Comparison of ENCODE assay signal across 1 cellular context in the genomic region with DNA sequence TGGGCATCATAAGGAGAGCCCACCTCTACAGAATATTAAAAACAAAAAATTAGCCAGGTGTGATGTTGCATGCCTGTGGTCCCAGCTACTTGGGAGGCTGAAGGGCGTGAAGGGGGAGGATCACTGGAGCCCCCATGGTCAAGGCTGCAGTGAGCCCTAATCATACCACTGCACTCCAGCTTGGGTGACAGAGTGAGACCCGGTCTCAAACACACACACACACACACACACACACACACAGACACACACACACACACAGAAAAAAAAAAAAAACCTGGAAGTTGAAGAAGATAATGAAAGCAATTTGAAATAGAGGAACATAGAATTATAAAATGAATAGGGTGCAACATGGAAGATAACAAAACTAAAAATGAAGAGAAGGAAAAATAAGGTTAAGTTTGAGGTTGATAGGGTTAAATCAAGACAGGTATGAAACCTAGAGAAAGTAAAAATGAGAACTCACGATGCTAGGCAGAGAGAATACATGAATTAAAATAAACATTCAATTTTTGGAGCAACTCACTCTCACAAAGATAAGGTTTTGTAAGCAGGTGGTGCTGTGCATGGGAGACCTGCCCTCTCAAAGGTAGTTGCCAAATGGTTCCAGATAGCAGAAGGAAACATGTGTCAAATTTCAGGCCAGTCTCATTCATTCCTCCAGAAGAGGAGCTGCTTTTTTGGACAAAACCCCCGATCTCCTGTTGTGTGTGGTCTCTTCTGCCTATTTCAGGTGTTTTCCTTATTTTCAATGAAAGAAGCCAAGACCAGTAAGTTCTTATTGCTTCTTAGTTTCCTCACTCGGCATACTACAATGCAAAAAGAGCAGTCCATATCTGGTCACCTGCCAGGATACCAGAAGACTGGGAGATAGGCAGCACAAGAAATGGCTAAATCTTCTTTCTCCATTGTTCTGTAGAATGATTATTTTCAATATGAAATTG.
TF ChIP-seq lines count a peak whose summit lies in the region.

No MANE protein-coding gene starts in this region.

TF ChIP-seq in K562, 482 proteins besides CTCF, POLR2A, EP300 and RAD21 (continued from another document):
- no peak for TF ChIP-seq ZNF518B (CRISPR knock-in tag; IDR thresholded peaks at IDR 0.05)
- no peak for TF ChIP-seq HDAC6 (IDR thresholded peaks at IDR 0.05; ENCODE audit: low read depth, low read length)
- TF ChIP-seq NR1H2 (CRISPR knock-in tag; IDR thresholded peaks at IDR 0.05): no peak
- TF ChIP-seq ZBTB49 (CRISPR knock-in tag; IDR thresholded peaks at IDR 0.05; ENCODE audit: borderline replicate concordance): no peak
- TF ChIP-seq FOXJ3 (CRISPR knock-in tag; IDR thresholded peaks at IDR 0.05): no peak
- TF ChIP-seq, protein P1, sequence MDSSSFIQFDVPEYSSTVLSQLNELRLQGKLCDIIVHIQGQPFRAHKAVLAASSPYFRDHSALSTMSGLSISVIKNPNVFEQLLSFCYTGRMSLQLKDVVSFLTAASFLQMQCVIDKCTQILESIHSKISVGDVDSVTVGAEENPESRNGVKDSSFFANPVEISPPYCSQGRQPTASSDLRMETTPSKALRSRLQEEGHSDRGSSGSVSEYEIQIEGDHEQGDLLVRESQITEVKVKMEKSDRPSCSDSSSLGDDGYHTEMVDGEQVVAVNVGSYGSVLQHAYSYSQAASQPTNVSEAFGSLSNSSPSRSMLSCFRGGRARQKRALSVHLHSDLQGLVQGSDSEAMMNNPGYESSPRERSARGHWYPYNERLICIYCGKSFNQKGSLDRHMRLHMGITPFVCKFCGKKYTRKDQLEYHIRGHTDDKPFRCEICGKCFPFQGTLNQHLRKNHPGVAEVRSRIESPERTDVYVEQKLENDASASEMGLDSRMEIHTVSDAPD (CRISPR knock-in tag; IDR thresholded peaks at IDR 0.05): no peak
- no peak for TF ChIP-seq ELF4 (CRISPR knock-in tag; IDR thresholded peaks at IDR 0.05)
- no peak for TF ChIP-seq GTF2F1 (IDR thresholded peaks at IDR 0.05; ENCODE audit: low read depth, low read length)
- TF ChIP-seq, protein P2, sequence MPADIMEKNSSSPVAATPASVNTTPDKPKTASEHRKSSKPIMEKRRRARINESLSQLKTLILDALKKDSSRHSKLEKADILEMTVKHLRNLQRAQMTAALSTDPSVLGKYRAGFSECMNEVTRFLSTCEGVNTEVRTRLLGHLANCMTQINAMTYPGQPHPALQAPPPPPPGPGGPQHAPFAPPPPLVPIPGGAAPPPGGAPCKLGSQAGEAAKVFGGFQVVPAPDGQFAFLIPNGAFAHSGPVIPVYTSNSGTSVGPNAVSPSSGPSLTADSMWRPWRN (IDR thresholded peaks at IDR 0.05; ENCODE audit: low read depth): no peak
- no peak for TF ChIP-seq ZBTB8A (IDR thresholded peaks at IDR 0.05; ENCODE audit: partially characterized antibody)
- TF ChIP-seq AFF1 (IDR thresholded peaks at IDR 0.05; ENCODE audit: low read depth in 1 of 2, partially characterized antibody in 2 of 2): peak in 1 of 2 experiments; percentile 13
- TF ChIP-seq SRSF7 (optimal IDR thresholded peaks at IDR 0.05; ENCODE audit: low read depth, low read length): no peak
- no peak for TF ChIP-seq PHTF2 (CRISPR knock-in tag; IDR thresholded peaks at IDR 0.05)
- no peak for TF ChIP-seq ZEB2 (IDR thresholded peaks at IDR 0.05)
- no peak for TF ChIP-seq KAT8 (IDR thresholded peaks at IDR 0.05; ENCODE audit: low read depth)
- TF ChIP-seq ZNF232 (CRISPR knock-in tag; IDR thresholded peaks at IDR 0.05): no peak
- TF ChIP-seq, protein P3, sequence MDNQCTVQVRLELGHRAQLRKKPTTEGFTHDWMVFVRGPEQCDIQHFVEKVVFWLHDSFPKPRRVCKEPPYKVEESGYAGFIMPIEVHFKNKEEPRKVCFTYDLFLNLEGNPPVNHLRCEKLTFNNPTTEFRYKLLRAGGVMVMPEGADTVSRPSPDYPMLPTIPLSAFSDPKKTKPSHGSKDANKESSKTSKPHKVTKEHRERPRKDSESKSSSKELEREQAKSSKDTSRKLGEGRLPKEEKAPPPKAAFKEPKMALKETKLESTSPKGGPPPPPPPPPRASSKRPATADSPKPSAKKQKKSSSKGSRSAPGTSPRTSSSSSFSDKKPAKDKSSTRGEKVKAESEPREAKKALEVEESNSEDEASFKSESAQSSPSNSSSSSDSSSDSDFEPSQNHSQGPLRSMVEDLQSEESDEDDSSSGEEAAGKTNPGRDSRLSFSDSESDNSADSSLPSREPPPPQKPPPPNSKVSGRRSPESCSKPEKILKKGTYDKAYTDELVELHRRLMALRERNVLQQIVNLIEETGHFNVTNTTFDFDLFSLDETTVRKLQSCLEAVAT (IDR thresholded peaks at IDR 0.05): peak; percentile 77 to 80; a peak in 3 of 4 replicates
TF ChIP-seq in K562: peak in this region for 39.
